ENCODE assay signal across 24 cellular contexts in the genomic region with DNA sequence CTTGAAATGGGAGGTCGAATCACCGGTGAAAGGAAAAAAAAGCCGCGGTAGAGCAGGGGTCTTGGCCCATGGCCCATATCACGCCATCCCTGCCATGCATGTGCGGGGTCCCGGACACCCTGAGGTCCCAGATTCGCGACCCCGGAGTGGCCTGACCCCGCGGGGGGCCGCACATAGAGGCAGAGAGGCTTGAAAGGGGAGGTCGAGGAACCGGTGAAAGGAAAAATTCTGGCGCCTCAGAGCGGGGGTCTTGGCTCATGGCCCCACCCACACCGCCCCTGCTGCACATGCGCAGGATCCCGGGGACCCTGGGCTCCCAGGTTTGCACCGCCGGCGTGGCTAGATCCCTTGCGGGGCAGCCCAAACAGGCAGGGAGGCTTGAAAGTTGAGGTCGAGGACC.
"Had no signal": no experiment of that assay in that cellular context is flagged by ENCODE, and none has a peak within 500 bp of the region (broad histone marks: within the 10 kb centered on the region; RNA-seq: fewer than 3 reads in every experiment).

No MANE protein-coding gene starts in this region.

- ATAC-seq: activated CD8-positive, alpha-beta memory T cell treated with anti-CD3 and anti-CD28 coated beads, Interleukin-2, amount 10 ng/mL, durations not matched to agents 7 days and 5 days; T-cell had no signal

- H3K4me1 ChIP-seq: breast epithelium, colonic mucosa had no signal

- H3K27ac ChIP-seq: breast epithelium, colonic mucosa had no signal

- H3K36me3 ChIP-seq: breast epithelium, colonic mucosa had no signal

- H3K9me3 ChIP-seq: colonic mucosa had no signal

- H3K27me3 ChIP-seq: colonic mucosa had no signal

- DNase-seq: activated B cell treated with CpG ODN at 0.5 μM for 24 hours; activated CD4-positive, alpha-beta T cell treated with anti-CD3 and anti-CD28 coated beads for 1 hour; activated CD4-positive, alpha-beta T cell treated with anti-CD3 and anti-CD28 coated beads, Interleukin-2, amount 10 ng/mL, durations not matched to agents 24 days and 14 days; activated CD4-positive, alpha-beta T cell treated with anti-CD3 and anti-CD28 coated beads, Interleukin-2, amount 50 U/mL, for 48 hours; activated CD8-positive, alpha-beta memory T cell treated with anti-CD3 and anti-CD28 coated beads, Interleukin-2, amount 10 ng/mL, durations not matched to agents 7 days and 5 days; activated effector memory CD4-positive, alpha-beta T cell treated with Interleukin-2 at 50 U/mL for 16 hours; activated naive CD4-positive, alpha-beta T cell; activated T-cell treated with anti-CD3 and anti-CD28 coated beads, Interleukin-2, amount 50 U/mL, for 24 hours; aorta; caudate nucleus; colonic mucosa; MM.1S; NCI-H146; NCI-H187 treated with DMSO at 0.1 percent for 48 hours; NCI-H2081 treated with DMSO at 0.1 percent for 48 hours; NCI-H446 treated with DMSO at 0.1 percent for 48 hours; NCI-H524 treated with DMSO at 0.1 percent for 48 hours; NCI-H82; NK-92 treated with Interleukin-12 subunit alpha and Interleukin-12 subunit beta, amount 100 ng/mL, for 24 hours; SHP77 treated with DMSO at 0.1 percent for 48 hours; T-cell; T-helper 2 cell; T1000 had no signal

- H3K4me3 ChIP-seq: breast epithelium, colonic mucosa had no signal
